ENCODE assay signal across 13 cellular contexts in genomic region chr7:101696-102376, GRCh38.
DNase-seq lines count a peak whose midpoint lies in the region; ATAC-seq and TF ChIP-seq lines count a peak whose summit lies in the region.
"Had no signal": no experiment of that assay in that cellular context is flagged by ENCODE, and none has a peak within 500 bp of the region (broad histone marks: within the 10 kb centered on the region; RNA-seq: fewer than 3 reads in every experiment).

No MANE protein-coding gene starts in this region.

- TF ChIP-seq CTCF in H9 (conservative IDR thresholded peaks at IDR 0.05) (no peak), hepatocyte (IDR thresholded peaks at IDR 0.05; ENCODE audit: poor library complexity) (no peak)

- H3K56ac ChIP-seq in H9 (ENCODE audit: insufficient read length, low read depth, low read length), result no peak overlapping the region

- H3K9me2 ChIP-seq in hepatocyte (replicated peaks; ENCODE audit: insufficient read depth), result no peaks in the 10 kb centered on the region

- no peak overlapping the region for H3K18ac ChIP-seq in H9 (ENCODE audit: insufficient read length, low read depth, low read length)

- H3K36me3 ChIP-seq in hepatocyte (replicated peaks; ENCODE audit: insufficient read depth, low read depth), result no peaks in the 10 kb centered on the region
- H3K36me3 ChIP-seq: heart right ventricle had no signal

- no peak overlapping the region for H4K91ac ChIP-seq in H9 (ENCODE audit: insufficient read length, low read depth, low read length)

- peak overlapping the region in 1 of 3 experiments; percentile 34; a peak in 2 of 7 replicates for H3K27ac Mint-ChIP-seq in H9

- no peak overlapping the region for H3K4ac ChIP-seq in H9 (ENCODE audit: low read depth, low read length)

- H3K36me3 Mint-ChIP-seq in H9 (ENCODE audit: insufficient read depth in 1 of 3, low read depth in 3 of 3), result peaks cover 6 to 18% (median 8%) of the 10 kb centered on the region in 3 experiments; a peak in 6 of 7 replicates

- no peaks in the 10 kb centered on the region for H3K23me2 ChIP-seq in H9 (ENCODE audit: insufficient read length, low read depth, low read length, poor library complexity, severe bottlenecking)

- H3K4me1 ChIP-seq in H9 (ENCODE audit: insufficient read depth, low read length) (peaks cover 3% of the 10 kb centered on the region; the same call in 1 of the 2 replicates), hepatocyte (ENCODE audit: insufficient read depth) (no peaks in the 10 kb centered on the region)

- no peak overlapping the region for H2BK12ac ChIP-seq in H9 (ENCODE audit: insufficient read length, low read depth, low read length)

- no peak overlapping the region for H4K8ac ChIP-seq in H9 (replicated peaks; ENCODE audit: insufficient read length, low read depth, low read length)

- H3K23ac ChIP-seq in H9 (ENCODE audit: insufficient read length, low read depth, low read length), result no peak overlapping the region

- no peak overlapping the region for H2BK120ac ChIP-seq in H9 (ENCODE audit: low read depth, low read length, poor library complexity, severe bottlenecking)

- no peak overlapping the region for H2BK5ac ChIP-seq in H9 (ENCODE audit: insufficient read length, low read length)

- in situ Hi-C loops in ACHN (cut with HindIII; ENCODE audit: low pct_ligation_motif_present, low pct_unique_long_range_greater_than_20kb, low sequenced_read_pairs), result no loop called here

- peaks cover 9 to 14% of the 10 kb centered on the region in 2 experiments for H3K9me3 Mint-ChIP-seq in H9

- no peak overlapping the region for H4K5ac ChIP-seq in H9 (ENCODE audit: insufficient read length, low read depth, low read length)

- H4K20me1 ChIP-seq in H9 (ENCODE audit: control insufficient read depth, insufficient read depth, insufficient read length), result no peaks in the 10 kb centered on the region
- no peaks in the 10 kb centered on the region for H4K20me1 ChIP-seq in hepatocyte (ENCODE audit: insufficient read depth, poor library complexity, severe bottlenecking)

- H3T11ph ChIP-seq in H9 (ENCODE audit: low read length), result no peak overlapping the region

- H3K9ac ChIP-seq in H9 (ENCODE audit: extremely low read depth, insufficient read length, low read length), result no peak overlapping the region

- no peak overlapping the region for H3K4me3 ChIP-seq in hepatocyte
- H3K4me3 ChIP-seq: heart right ventricle had no signal

- DNase-seq in ACHN (peak; percentile 35), H9 (peak; percentile 30), amniotic stem cell (lab: John Stamatoyannopoulos, UW) (peak; percentile 77), hepatocyte (ENCODE audit: low spot score) (peak; percentile 2), NCI-H526 (lab: John Stamatoyannopoulos, UW) (no peak), NCI-H1105 treated with DMSO at 0.1 percent for 48 hours (lab: John Stamatoyannopoulos, UW) (no peak)
- DNase-seq: activated T-cell treated with anti-CD3 and anti-CD28 coated beads, Interleukin-2, amount 50 U/mL, for 4 hours; heart right ventricle; NCI-H82; stimulated activated naive CD4-positive, alpha-beta T cell had no signal

- H3K27me3 ChIP-seq in H9 (ENCODE audit: insufficient read depth, low read length) (no peaks in the 10 kb centered on the region), hepatocyte (no peaks in the 10 kb centered on the region)

- H3K79me2 ChIP-seq in H9 (ENCODE audit: insufficient read depth, low read length) (no peaks in the 10 kb centered on the region), hepatocyte (no peaks in the 10 kb centered on the region)

- no peak overlapping the region for H2AFZ ChIP-seq in H9 (ENCODE audit: low read length)
- no peak overlapping the region for H2AFZ ChIP-seq in hepatocyte

- H3K27ac ChIP-seq in H9 (ENCODE audit: insufficient read length, low read depth, low read length), result no peak overlapping the region
- H3K27ac ChIP-seq in hepatocyte, result no peak overlapping the region
- H3K27ac ChIP-seq: C4-2B, heart right ventricle had no signal

- no peak overlapping the region for H3K4me2 ChIP-seq in H9 (ENCODE audit: insufficient read depth, insufficient read length, low read length)
- no peak overlapping the region for H3K4me2 ChIP-seq in hepatocyte

- H2BK20ac ChIP-seq in H9 (ENCODE audit: low read depth, low read length, poor library complexity, severe bottlenecking), result no peak overlapping the region

- no peak overlapping the region for H2AK5ac ChIP-seq in H9 (ENCODE audit: insufficient read length, low read length)

- no peaks in the 10 kb centered on the region for H3K9me3 ChIP-seq in H9 (ENCODE audit: control insufficient read depth, low read depth, low read length)
- no peaks in the 10 kb centered on the region for H3K9me3 ChIP-seq in hepatocyte (ENCODE audit: low read depth)

- H2BK15ac ChIP-seq in H9 (ENCODE audit: low read depth, low read length), result no peak overlapping the region

- ATAC-seq in GM19324 (IDR thresholded peaks at IDR 0.05; ENCODE audit: low FRiP score, unreplicated experiment) (no peak), HG03342 (IDR thresholded peaks at IDR 0.05; ENCODE audit: unreplicated experiment) (no peak)
- ATAC-seq: activated T-cell treated with anti-CD3 and anti-CD28 coated beads, Interleukin-2, amount 50 U/mL, for 4 hours had no signal

- H3K27me3 Mint-ChIP-seq in H9 (ENCODE audit: low read depth), result peaks cover 7% of the 10 kb centered on the region; the same call in 1 of the 2 replicates

- H3K4me1 Mint-ChIP-seq in H9, result peaks cover 40 to 47% of the 10 kb centered on the region in 2 experiments

- no peak overlapping the region for H3K4me3 Mint-ChIP-seq in H9
- H3K4me3 Mint-ChIP-seq: activated T-cell treated with anti-CD3 and anti-CD28 coated beads, Interleukin-2, amount 50 U/mL, for 4 hours had no signal

- WGBS in H9 (ENCODE audit: extremely low coverage, insufficient read length, low lambda C conversion rate), result no CpG with 5 or more reads among the region's 13 CpGs
- WGBS in hepatocyte (ENCODE audit: low lambda C conversion rate, missing lambda C conversion rate), result 73% methylated on average over 13 of the region's 13 CpGs

- no peaks in the 10 kb centered on the region for H3K79me1 ChIP-seq in H9 (ENCODE audit: insufficient read depth, low read depth, low read length, poor library complexity, severe bottlenecking)

- H3K14ac ChIP-seq in H9 (ENCODE audit: insufficient read depth, low read length), result no peak overlapping the region

Comparison
In these comparisons a context has a peak if more than half of its experiments do, and no peak if none do; other contexts are left out.
1. DNase-seq: peak in ACHN (single experiment), H9 (single experiment), amniotic stem cell (single experiment) and hepatocyte (single experiment); none in NCI-H526 (0 of 2) and NCI-H1105 treated with DMSO at 0.1 percent for 48 hours (single experiment).